1 cellular context compared by ENCODE assay signal in the genomic region with DNA sequence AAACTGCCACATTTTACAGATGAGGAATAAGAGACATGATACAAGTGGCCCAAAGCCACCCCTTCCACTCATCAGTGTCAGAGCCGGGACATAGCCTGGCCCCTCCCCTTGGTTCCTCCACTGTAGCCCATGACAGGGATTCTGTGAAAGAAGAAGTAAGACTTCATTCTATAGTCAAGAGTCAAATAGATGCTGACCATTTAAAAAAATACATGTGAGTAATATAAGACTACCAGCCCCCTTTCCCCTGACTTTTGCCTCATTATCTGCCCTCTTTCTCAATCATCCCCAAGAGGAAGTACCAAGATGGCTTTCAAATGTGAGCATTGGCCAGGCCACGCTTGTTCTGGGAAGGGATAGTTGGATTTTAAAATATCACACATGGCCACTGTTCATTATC.
TF ChIP-seq lines count a peak whose summit lies in the region.

No MANE protein-coding gene starts in this region.

TF ChIP-seq in SK-N-SH, 30 proteins besides CTCF, POLR2A, EP300 and RAD21 (continued from another document):
- TF ChIP-seq EZH2phosphoT487 (IDR thresholded peaks at IDR 0.05; ENCODE audit: borderline replicate concordance, low read depth), result no peak
- no peak for TF ChIP-seq RXRA (IDR thresholded peaks at IDR 0.05; ENCODE audit: borderline replicate concordance, low read depth)
- no peak for TF ChIP-seq SMC3 (IDR thresholded peaks at IDR 0.05; ENCODE audit: low read depth, low read length)
- TF ChIP-seq MEF2A (IDR thresholded peaks at IDR 0.05; ENCODE audit: borderline replicate concordance, low read depth), result no peak
- no peak for TF ChIP-seq MXI1 (IDR thresholded peaks at IDR 0.05; ENCODE audit: low read depth, low read length)
- no peak for TF ChIP-seq NFIC (IDR thresholded peaks at IDR 0.05; ENCODE audit: borderline replicate concordance)
- TF ChIP-seq, protein P1, sequence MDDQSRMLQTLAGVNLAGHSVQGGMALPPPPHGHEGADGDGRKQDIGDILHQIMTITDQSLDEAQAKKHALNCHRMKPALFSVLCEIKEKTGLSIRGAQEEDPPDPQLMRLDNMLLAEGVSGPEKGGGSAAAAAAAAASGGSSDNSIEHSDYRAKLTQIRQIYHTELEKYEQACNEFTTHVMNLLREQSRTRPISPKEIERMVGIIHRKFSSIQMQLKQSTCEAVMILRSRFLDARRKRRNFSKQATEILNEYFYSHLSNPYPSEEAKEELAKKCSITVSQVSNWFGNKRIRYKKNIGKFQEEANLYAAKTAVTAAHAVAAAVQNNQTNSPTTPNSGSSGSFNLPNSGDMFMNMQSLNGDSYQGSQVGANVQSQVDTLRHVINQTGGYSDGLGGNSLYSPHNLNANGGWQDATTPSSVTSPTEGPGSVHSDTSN (IDR thresholded peaks at IDR 0.05), result no peak
- TF ChIP-seq TCF12 (IDR thresholded peaks at IDR 0.05), result no peak
- TF ChIP-seq, protein P2, sequence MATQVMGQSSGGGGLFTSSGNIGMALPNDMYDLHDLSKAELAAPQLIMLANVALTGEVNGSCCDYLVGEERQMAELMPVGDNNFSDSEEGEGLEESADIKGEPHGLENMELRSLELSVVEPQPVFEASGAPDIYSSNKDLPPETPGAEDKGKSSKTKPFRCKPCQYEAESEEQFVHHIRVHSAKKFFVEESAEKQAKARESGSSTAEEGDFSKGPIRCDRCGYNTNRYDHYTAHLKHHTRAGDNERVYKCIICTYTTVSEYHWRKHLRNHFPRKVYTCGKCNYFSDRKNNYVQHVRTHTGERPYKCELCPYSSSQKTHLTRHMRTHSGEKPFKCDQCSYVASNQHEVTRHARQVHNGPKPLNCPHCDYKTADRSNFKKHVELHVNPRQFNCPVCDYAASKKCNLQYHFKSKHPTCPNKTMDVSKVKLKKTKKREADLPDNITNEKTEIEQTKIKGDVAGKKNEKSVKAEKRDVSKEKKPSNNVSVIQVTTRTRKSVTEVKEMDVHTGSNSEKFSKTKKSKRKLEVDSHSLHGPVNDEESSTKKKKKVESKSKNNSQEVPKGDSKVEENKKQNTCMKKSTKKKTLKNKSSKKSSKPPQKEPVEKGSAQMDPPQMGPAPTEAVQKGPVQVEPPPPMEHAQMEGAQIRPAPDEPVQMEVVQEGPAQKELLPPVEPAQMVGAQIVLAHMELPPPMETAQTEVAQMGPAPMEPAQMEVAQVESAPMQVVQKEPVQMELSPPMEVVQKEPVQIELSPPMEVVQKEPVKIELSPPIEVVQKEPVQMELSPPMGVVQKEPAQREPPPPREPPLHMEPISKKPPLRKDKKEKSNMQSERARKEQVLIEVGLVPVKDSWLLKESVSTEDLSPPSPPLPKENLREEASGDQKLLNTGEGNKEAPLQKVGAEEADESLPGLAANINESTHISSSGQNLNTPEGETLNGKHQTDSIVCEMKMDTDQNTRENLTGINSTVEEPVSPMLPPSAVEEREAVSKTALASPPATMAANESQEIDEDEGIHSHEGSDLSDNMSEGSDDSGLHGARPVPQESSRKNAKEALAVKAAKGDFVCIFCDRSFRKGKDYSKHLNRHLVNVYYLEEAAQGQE (IDR thresholded peaks at IDR 0.05; ENCODE audit: low read depth, low read length), result no peak
- no peak for TF ChIP-seq RCOR1 (IDR thresholded peaks at IDR 0.05; ENCODE audit: low read length)
- TF ChIP-seq, protein P3, sequence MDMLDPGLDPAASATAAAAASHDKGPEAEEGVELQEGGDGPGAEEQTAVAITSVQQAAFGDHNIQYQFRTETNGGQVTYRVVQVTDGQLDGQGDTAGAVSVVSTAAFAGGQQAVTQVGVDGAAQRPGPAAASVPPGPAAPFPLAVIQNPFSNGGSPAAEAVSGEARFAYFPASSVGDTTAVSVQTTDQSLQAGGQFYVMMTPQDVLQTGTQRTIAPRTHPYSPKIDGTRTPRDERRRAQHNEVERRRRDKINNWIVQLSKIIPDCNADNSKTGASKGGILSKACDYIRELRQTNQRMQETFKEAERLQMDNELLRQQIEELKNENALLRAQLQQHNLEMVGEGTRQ (IDR thresholded peaks at IDR 0.05; ENCODE audit: borderline replicate concordance, low read depth, low read length), result no peak
- TF ChIP-seq, protein P4, sequence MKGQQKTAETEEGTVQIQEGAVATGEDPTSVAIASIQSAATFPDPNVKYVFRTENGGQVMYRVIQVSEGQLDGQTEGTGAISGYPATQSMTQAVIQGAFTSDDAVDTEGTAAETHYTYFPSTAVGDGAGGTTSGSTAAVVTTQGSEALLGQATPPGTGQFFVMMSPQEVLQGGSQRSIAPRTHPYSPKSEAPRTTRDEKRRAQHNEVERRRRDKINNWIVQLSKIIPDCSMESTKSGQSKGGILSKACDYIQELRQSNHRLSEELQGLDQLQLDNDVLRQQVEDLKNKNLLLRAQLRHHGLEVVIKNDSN (IDR thresholded peaks at IDR 0.05; ENCODE audit: borderline replicate concordance, low read depth), result no peak
- TF ChIP-seq YY1 (IDR thresholded peaks at IDR 0.05; ENCODE audit: low read depth), result no peak
- TF ChIP-seq, protein P5, sequence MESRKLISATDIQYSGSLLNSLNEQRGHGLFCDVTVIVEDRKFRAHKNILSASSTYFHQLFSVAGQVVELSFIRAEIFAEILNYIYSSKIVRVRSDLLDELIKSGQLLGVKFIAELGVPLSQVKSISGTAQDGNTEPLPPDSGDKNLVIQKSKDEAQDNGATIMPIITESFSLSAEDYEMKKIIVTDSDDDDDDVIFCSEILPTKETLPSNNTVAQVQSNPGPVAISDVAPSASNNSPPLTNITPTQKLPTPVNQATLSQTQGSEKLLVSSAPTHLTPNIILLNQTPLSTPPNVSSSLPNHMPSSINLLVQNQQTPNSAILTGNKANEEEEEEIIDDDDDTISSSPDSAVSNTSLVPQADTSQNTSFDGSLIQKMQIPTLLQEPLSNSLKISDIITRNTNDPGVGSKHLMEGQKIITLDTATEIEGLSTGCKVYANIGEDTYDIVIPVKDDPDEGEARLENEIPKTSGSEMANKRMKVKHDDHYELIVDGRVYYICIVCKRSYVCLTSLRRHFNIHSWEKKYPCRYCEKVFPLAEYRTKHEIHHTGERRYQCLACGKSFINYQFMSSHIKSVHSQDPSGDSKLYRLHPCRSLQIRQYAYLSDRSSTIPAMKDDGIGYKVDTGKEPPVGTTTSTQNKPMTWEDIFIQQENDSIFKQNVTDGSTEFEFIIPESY (IDR thresholded peaks at IDR 0.05; ENCODE audit: borderline replicate concordance, low read depth), result no peak
- no peak for TF ChIP-seq CHD2 (IDR thresholded peaks at IDR 0.05; ENCODE audit: low read length, partially characterized antibody)
- no peak for TF ChIP-seq TEAD4 (IDR thresholded peaks at IDR 0.05; ENCODE audit: borderline replicate concordance, insufficient read depth)
- TF ChIP-seq SIN3A (IDR thresholded peaks at IDR 0.05; ENCODE audit: borderline replicate concordance, low read depth, low read length), result no peak
